Comparison of ENCODE assay signal across 8 cellular contexts in genomic region chr1:159923203-159924024, GRCh38. TPM values are rescaled to one million over a fixed set of nuclear protein-coding genes. Genes with fewer than 3 reads are reported as not detected.
DNase-seq lines count a peak whose midpoint lies in the region; ATAC-seq and TF ChIP-seq lines count a peak whose summit lies in the region.

No MANE protein-coding gene starts in this region.

- H3K36me3 Mint-ChIP-seq in naive thymus-derived CD8-positive, alpha-beta T cell = peaks cover 0 to 35% (median 15%) of the 10 kb centered on the region in 3 donors

- peaks cover 0 to 2% (median 0%) of the 10 kb centered on the region in 9 donors for H3K9me3 Mint-ChIP-seq in naive thymus-derived CD8-positive, alpha-beta T cell

- peak overlapping the region; percentile 85 to 100 (median 96) for H3K4me3 Mint-ChIP-seq in naive thymus-derived CD8-positive, alpha-beta T cell

- ATAC-seq in GM19025 (IDR thresholded peaks at IDR 0.05; ENCODE audit: low read depth, unreplicated experiment) = peak; percentile 18
- ATAC-seq in HG03196 (IDR thresholded peaks at IDR 0.05; ENCODE audit: unreplicated experiment) = peak; percentile 33
- peak; percentile 53 to 67 for ATAC-seq in naive thymus-derived CD8-positive, alpha-beta T cell
- ATAC-seq in stimulated activated naive CD8-positive, alpha-beta T cell treated with anti-CD3 and anti-CD28 coated beads, Interleukin-15, Interleukin-2, amounts not matched to agents 100 U/mL and 50 U/mL, for 24 hours = peak; percentile 48

- peaks cover 45 to 73% (median 63%) of the 10 kb centered on the region in 4 donors for H3K4me1 Mint-ChIP-seq in naive thymus-derived CD8-positive, alpha-beta T cell

- H3K27me3 Mint-ChIP-seq in naive thymus-derived CD8-positive, alpha-beta T cell = peaks cover 0 to 5% (median 0%) of the 10 kb centered on the region in 5 donors

- peak overlapping the region; percentile 98 to 100 (median 100) for H3K27ac Mint-ChIP-seq in naive thymus-derived CD8-positive, alpha-beta T cell

- POLR2A ChIA-PET in AG04450 (lab: Yijun Ruan, JAX) = interaction anchor here (0.9 to 1.2 kb wide), 6 partner anchors 10 to 175 kb away, joined by 3 to 8 read pairs (median 3); partner anchors contain the start of gene IGSF8
- POLR2A ChIA-PET in naive thymus-derived CD8-positive, alpha-beta T cell (lab: Charles Lee) = interaction anchor here (0.6 to 3.2 kb wide), 15 partner anchors 9 to 361 kb away, joined by 3 to 22 read pairs (median 9); partner anchors contain the start of genes IGSF8, IGSF9, PEX19 and PIGM

- CTCF ChIA-PET in AG04450 (lab: Charles Lee) = interaction anchor here (0.6 to 7.6 kb wide), 10 partner anchors 14 to 162 kb away, joined by 3 to 91 read pairs (median 3); partner anchors contain the start of gene IGSF9

- no peaks in the 10 kb centered on the region for H3K27me3 ChIP-seq in AG04450 (ENCODE audit: control insufficient read depth, insufficient read depth, low read length)

- DNase-seq in AG04450 (ENCODE audit: low read depth, low spot score) (no peak), epithelial cell of prostate (ENCODE audit: low read depth, low spot score) (no peak)
- peak; percentile 46 for DNase-seq in NK-92 treated with Interleukin-12 subunit alpha and Interleukin-12 subunit beta, amount 100 ng/mL, for 24 hours (lab: John Stamatoyannopoulos, UW)
- DNase-seq in activated CD8-positive, alpha-beta memory T cell treated with anti-CD3 and anti-CD28 coated beads, Interleukin-2, amount 50 U/mL, for 1 hour (ENCODE audit: extremely low read depth) = peak; percentile 94
- DNase-seq in naive thymus-derived CD8-positive, alpha-beta T cell = peak; percentile 81 to 99 (median 96)
- peak; percentile 86 for DNase-seq in stimulated activated naive CD8-positive, alpha-beta T cell treated with anti-CD3 and anti-CD28 coated beads, Interleukin-15, Interleukin-2, amounts not matched to agents 100 U/mL and 50 U/mL, for 24 hours

- H3K9me3 ChIP-seq in AG04450 (ENCODE audit: control insufficient read depth, insufficient read depth, low read length) = peaks cover 4% of the 10 kb centered on the region; the same call in 1 of the 2 replicates

- H3K27ac ChIP-seq in AG04450 (ENCODE audit: low read depth, low read length) (peak overlapping the region; percentile 97), epithelial cell of prostate (peak overlapping the region; percentile 99)

- no peak for TF ChIP-seq CTCF in AG04450 (IDR thresholded peaks at IDR 0.05; ENCODE audit: low read depth, low read length)

- H3K4me3 ChIP-seq in AG04450 (ENCODE audit: low read depth, low read length) = peak overlapping the region; percentile 97

RNA-seq across cellular contexts. Expression of gene TAGLN2, which starts 1.9 kb away (rescaled TPM):
- 400 and 472 TPM in 2 replicates for polyA plus RNA-seq in AG04450 (2011; rRNA removed)
- polyA minus RNA-seq in AG04450 (2011; rRNA and poly(A)+ RNA removed) = 226 and 280 TPM in 2 replicates
- 100 to 1,000 TPM; 125 to 136 TPM for total RNA-seq in naive thymus-derived CD8-positive, alpha-beta T cell
- 100 to 1,000 TPM; 477 to 825 (median 609) TPM for polyA plus RNA-seq in naive thymus-derived CD8-positive, alpha-beta T cell

RNA-seq across cellular contexts. Expression of gene IGSF9, which starts 22.0 kb away (rescaled TPM):
- not detected in 2 replicates for polyA plus RNA-seq in AG04450 (2011; rRNA removed)
- polyA minus RNA-seq in AG04450 (2011; rRNA and poly(A)+ RNA removed) = not detected in 2 replicates
- under 1 TPM; 0.16 to 0.21 TPM for total RNA-seq in naive thymus-derived CD8-positive, alpha-beta T cell
- polyA plus RNA-seq in naive thymus-derived CD8-positive, alpha-beta T cell = not detected

RNA-seq across cellular contexts. Expression of gene CFAP45, which starts 23.4 kb away (rescaled TPM):
- polyA plus RNA-seq in AG04450 (2011; rRNA removed) = 0.29 and 0.51 TPM in 2 replicates
- polyA minus RNA-seq in AG04450 (2011; rRNA and poly(A)+ RNA removed) = 0.35 TPM in 1 of 2 replicates, not detected in the other
- total RNA-seq in naive thymus-derived CD8-positive, alpha-beta T cell = 1 to 10 TPM; 1.3 to 1.5 TPM
- under 1 TPM in 1 of 3 donors, not detected in 2; 0.33 TPM for polyA plus RNA-seq in naive thymus-derived CD8-positive, alpha-beta T cell

RNA-seq across cellular contexts. Expression of gene SLAMF9, which starts 30.6 kb away (rescaled TPM):
- 0.11 TPM in 1 of 2 replicates, not detected in the other for polyA plus RNA-seq in AG04450 (2011; rRNA removed)
- polyA minus RNA-seq in AG04450 (2011; rRNA and poly(A)+ RNA removed) = 0.37 TPM in 1 of 2 replicates, not detected in the other
- total RNA-seq in naive thymus-derived CD8-positive, alpha-beta T cell = not detected
- polyA plus RNA-seq in naive thymus-derived CD8-positive, alpha-beta T cell = not detected

Comparison
In these comparisons a context has a peak if more than half of its experiments do, and no peak if none do; other contexts are left out.
1. DNase-seq: peak in NK-92 treated with Interleukin-12 subunit alpha and Interleukin-12 subunit beta, amount 100 ng/mL, for 24 hours (single experiment), activated CD8-positive, alpha-beta memory T cell treated with anti-CD3 and anti-CD28 coated beads, Interleukin-2, amount 50 U/mL, for 1 hour (single experiment), naive thymus-derived CD8-positive, alpha-beta T cell (10 of 10) and stimulated activated naive CD8-positive, alpha-beta T cell treated with anti-CD3 and anti-CD28 coated beads, Interleukin-15, Interleukin-2, amounts not matched to agents 100 U/mL and 50 U/mL, for 24 hours (single experiment); none in AG04450 (single experiment) and epithelial cell of prostate (single experiment).
2. Peak in every context shown above with its lines, with median percentiles within 50 percentile points of each other: ATAC-seq.